16 cellular contexts compared by ENCODE assay signal in the genomic region with DNA sequence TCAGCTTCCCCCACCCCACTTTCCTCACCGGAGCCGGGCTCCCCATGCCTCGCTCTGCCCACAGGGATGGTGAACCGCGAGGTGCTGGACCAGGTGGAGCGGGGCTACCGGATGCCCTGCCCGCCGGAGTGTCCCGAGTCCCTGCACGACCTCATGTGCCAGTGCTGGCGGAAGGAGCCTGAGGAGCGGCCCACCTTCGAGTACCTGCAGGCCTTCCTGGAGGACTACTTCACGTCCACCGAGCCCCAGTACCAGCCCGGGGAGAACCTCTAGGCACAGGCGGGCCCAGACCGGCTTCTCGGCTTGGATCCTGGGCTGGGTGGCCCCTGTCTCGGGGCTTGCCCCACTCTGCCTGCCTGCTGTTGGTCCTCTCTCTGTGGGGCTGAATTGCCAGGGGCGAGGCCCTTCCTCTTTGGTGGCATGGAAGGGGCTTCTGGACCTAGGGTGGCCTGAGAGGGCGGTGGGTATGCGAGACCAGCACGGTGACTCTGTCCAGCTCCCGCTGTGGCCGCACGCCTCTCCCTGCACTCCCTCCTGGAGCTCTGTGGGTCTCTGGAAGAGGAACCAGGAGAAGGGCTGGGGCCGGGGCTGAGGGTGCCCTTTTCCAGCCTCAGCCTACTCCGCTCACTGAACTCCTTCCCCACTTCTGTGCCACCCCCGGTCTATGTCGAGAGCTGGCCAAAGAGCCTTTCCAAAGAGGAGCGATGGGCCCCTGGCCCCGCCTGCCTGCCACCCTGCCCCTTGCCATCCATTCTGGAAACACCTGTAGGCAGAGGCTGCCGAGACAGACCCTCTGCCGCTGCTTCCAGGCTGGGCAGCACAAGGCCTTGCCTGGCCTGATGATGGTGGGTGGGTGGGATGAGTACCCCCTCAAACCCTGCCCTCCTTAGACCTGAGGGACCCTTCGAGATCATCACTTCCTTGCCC. TPM values are rescaled to one million over a fixed set of nuclear protein-coding genes. Genes with fewer than 3 reads are reported as not detected.
DNase-seq lines count a peak whose midpoint lies in the region; ATAC-seq and TF ChIP-seq lines count a peak whose summit lies in the region.
"Had no signal": no experiment of that assay in that cellular context is flagged by ENCODE, and none has a peak within 500 bp of the region (broad histone marks: within the 10 kb centered on the region; RNA-seq: fewer than 3 reads in every experiment).

No MANE protein-coding gene starts in this region.

- H3K4me2 ChIP-seq in neuronal stem cell (ENCODE audit: insufficient read depth, low read length, poor library complexity, severe bottlenecking), result no peak overlapping the region
- no peak overlapping the region for H3K4me2 ChIP-seq in neural progenitor cell

- POLR2A ChIA-PET in RWPE1 (lab: Yijun Ruan, JAX; ENCODE audit: low non-redundant PET), result no interaction called here

- H3K79me2 ChIP-seq in neural progenitor cell (ENCODE audit: low read depth), result no peaks in the 10 kb centered on the region

- no peak overlapping the region for H2BK12ac ChIP-seq in neuronal stem cell (ENCODE audit: low read length)

- H2BK15ac ChIP-seq in neuronal stem cell (ENCODE audit: low read length), result no peak overlapping the region

- peaks cover 28 to 61% of the 10 kb centered on the region in 2 donors for H3K36me3 ChIP-seq in neuronal stem cell (replicated peaks in 1 of 2; ENCODE audit: control insufficient read depth in 2 of 2, insufficient read depth in 2 of 2, low read length in 2 of 2)
- H3K36me3 ChIP-seq in neural progenitor cell, result no peaks in the 10 kb centered on the region

- no peak overlapping the region for H4K8ac ChIP-seq in neuronal stem cell (ENCODE audit: low read depth, low read length)

- CTCF ChIA-PET in RWPE1 (lab: Yijun Ruan, JAX), result interaction anchor here (0.6 kb wide), 2 partner anchors 173 to 251 kb away, joined by 4 to 5 read pairs; no protein-coding TSS in a partner anchor

- peaks cover 33% of the 10 kb centered on the region for H3F3A ChIP-seq in neural progenitor cell (ENCODE audit: low read depth)

- no peak overlapping the region for H3K14ac ChIP-seq in neuronal stem cell (ENCODE audit: low read length)

- peak overlapping the region; percentile 22 for H2BK120ac ChIP-seq in neuronal stem cell (ENCODE audit: low read depth, low read length)

- ATAC-seq in stimulated activated naive CD8-positive, alpha-beta T cell treated with anti-CD3 and anti-CD28 coated beads, Interleukin-15, Interleukin-2, amounts not matched to agents 100 U/mL and 50 U/mL, for 24 hours, result peak; percentile 24
- ATAC-seq in stimulated activated naive CD8-positive, alpha-beta T cell treated with anti-CD3 and anti-CD28 coated beads, Interleukin-15, amount 100 ng/mL, for 72 hours, result no peak
- ATAC-seq: K562 had no signal

- H4K20me1 ChIP-seq in neural progenitor cell (ENCODE audit: low read depth), result no peaks in the 10 kb centered on the region

- peaks cover 17% of the 10 kb centered on the region for H3K4me1 Mint-ChIP-seq in stimulated activated naive CD8-positive, alpha-beta T cell treated with anti-CD3 and anti-CD28 coated beads, Interleukin-15, amount 100 ng/mL, for 72 hours
- peaks cover 30% of the 10 kb centered on the region for H3K4me1 Mint-ChIP-seq in neural progenitor cell

- no peak overlapping the region for H3K4ac ChIP-seq in neuronal stem cell (ENCODE audit: low read length)

- peak overlapping the region; percentile 35 for H2AK5ac ChIP-seq in neuronal stem cell (ENCODE audit: low read depth, low read length)

- H3K9me3 ChIP-seq in neuronal stem cell (replicated peaks in 1 of 2; ENCODE audit: control insufficient read depth in 2 of 2, insufficient read depth in 1 of 2, low read depth in 1 of 2, low read length in 2 of 2) (no peaks in the 10 kb centered on the region), neural progenitor cell (ENCODE audit: low read depth) (no peaks in the 10 kb centered on the region)
- H3K9me3 ChIP-seq: Caco-2 had no signal

- DNase-seq in stimulated activated naive CD8-positive, alpha-beta T cell treated with anti-CD3 and anti-CD28 coated beads, Interleukin-15, Interleukin-2, amounts not matched to agents 100 U/mL and 50 U/mL, for 24 hours, result no peak
- DNase-seq in stimulated activated naive CD8-positive, alpha-beta T cell treated with anti-CD3 and anti-CD28 coated beads, Interleukin-15, amount 100 ng/mL, for 72 hours, result no peak
- DNase-seq in RWPE1 (ENCODE audit: low spot score) (no peak), neuronal stem cell (ENCODE audit: low spot score) (no peak), neural progenitor cell (ENCODE audit: low spot score) (no peak), HK-2 (ENCODE audit: unreplicated experiment) (no peak)
- DNase-seq: ACHN; Caco-2; CD4-positive, alpha-beta T cell; GDM1; GOT3; H9; IMR-90 had no signal

- H3K27ac ChIP-seq in RWPE1 (peak overlapping the region; percentile 11), neuronal stem cell (replicated peaks; ENCODE audit: low read length) (no peak overlapping the region), neural progenitor cell (no peak overlapping the region)
- H3K27ac ChIP-seq: C4-2B, HL-60 had no signal

- H2AFZ ChIP-seq in neuronal stem cell (ENCODE audit: low read length) (no peak overlapping the region), neural progenitor cell (replicated peaks) (no peak overlapping the region)

- WGBS in neuronal stem cell (ENCODE audit: extremely low coverage in 2 of 2, insufficient read length in 2 of 2, insufficient replicate concordance in 1 of 2), 2 donors, result no CpG with 5 or more reads among the region's 37 CpGs

- H3K79me1 ChIP-seq in neuronal stem cell (ENCODE audit: low read depth, low read length), result peaks cover 4% of the 10 kb centered on the region

- peaks cover 5% of the 10 kb centered on the region for H3K36me3 Mint-ChIP-seq in neural progenitor cell

- no peak overlapping the region for H3K4me3 Mint-ChIP-seq in stimulated activated naive CD8-positive, alpha-beta T cell treated with anti-CD3 and anti-CD28 coated beads, Interleukin-15, amount 100 ng/mL, for 72 hours
- H3K4me3 Mint-ChIP-seq in neural progenitor cell, result no peak overlapping the region
- H3K4me3 Mint-ChIP-seq: CD4-positive, alpha-beta T cell; H9 had no signal

- H3K9me3 Mint-ChIP-seq in stimulated activated naive CD8-positive, alpha-beta T cell treated with anti-CD3 and anti-CD28 coated beads, Interleukin-15, amount 100 ng/mL, for 72 hours, result no peaks in the 10 kb centered on the region
- no peaks in the 10 kb centered on the region for H3K9me3 Mint-ChIP-seq in neural progenitor cell
- H3K9me3 Mint-ChIP-seq: CD4-positive, alpha-beta T cell; H9 had no signal

- H3K27me3 ChIP-seq in neuronal stem cell (ENCODE audit: control insufficient read depth in 3 of 3, insufficient read depth in 3 of 3, low read depth in 1 of 3, low read length in 3 of 3) (no peaks in the 10 kb centered on the region), neural progenitor cell (no peaks in the 10 kb centered on the region)

- peak overlapping the region; percentile 3 for H2BK5ac ChIP-seq in neuronal stem cell (ENCODE audit: low read length)

- no peak overlapping the region for H3K4me3 ChIP-seq in neuronal stem cell (ENCODE audit: low read length in 2 of 2)
- no peak overlapping the region for H3K4me3 ChIP-seq in neural progenitor cell
- H3K4me3 ChIP-seq: K562 had no signal

- peak overlapping the region; percentile 3 for H3K9ac ChIP-seq in neuronal stem cell (ENCODE audit: low read depth, low read length, poor library complexity)
- H3K9ac ChIP-seq in neural progenitor cell, result no peak overlapping the region

- peak overlapping the region; percentile 25 for H3K18ac ChIP-seq in neuronal stem cell (ENCODE audit: low read length)

- TF ChIP-seq CTCF in RWPE1 (conservative IDR thresholded peaks at IDR 0.05; ENCODE audit: low read depth) (no peak), neural progenitor cell (IDR thresholded peaks at IDR 0.05) (no peak)

- peaks cover 20% of the 10 kb centered on the region for H3K27me3 Mint-ChIP-seq in stimulated activated naive CD8-positive, alpha-beta T cell treated with anti-CD3 and anti-CD28 coated beads, Interleukin-15, amount 100 ng/mL, for 72 hours
- H3K27me3 Mint-ChIP-seq in neural progenitor cell (ENCODE audit: insufficient read depth, low read depth), result peaks cover 11% of the 10 kb centered on the region

- peak overlapping the region; percentile 68 for H3K23ac ChIP-seq in neuronal stem cell (ENCODE audit: low read depth, low read length, poor library complexity)

- H3K4me1 ChIP-seq in neuronal stem cell (ENCODE audit: control insufficient read depth in 2 of 2, insufficient read depth in 1 of 2, low read depth in 1 of 2, low read length in 2 of 2) (peaks cover 13 to 15% of the 10 kb centered on the region in 2 donors), neural progenitor cell (peaks cover 15% of the 10 kb centered on the region)

- H3K27ac Mint-ChIP-seq in stimulated activated naive CD8-positive, alpha-beta T cell treated with anti-CD3 and anti-CD28 coated beads, Interleukin-15, amount 100 ng/mL, for 72 hours, result no peak overlapping the region
- H3K27ac Mint-ChIP-seq in neural progenitor cell, result no peak overlapping the region
- H3K27ac Mint-ChIP-seq: CD4-positive, alpha-beta T cell had no signal

- H4K91ac ChIP-seq in neuronal stem cell (ENCODE audit: low read depth, low read length, poor library complexity), result no peak overlapping the region

RNA-seq across cellular contexts. Expression of gene SRC, which starts 57.4 kb away (rescaled TPM):
- 32.2 TPM for polyA plus RNA-seq in neuronal stem cell (2013, experiment 1 of 2)
- polyA plus RNA-seq in neuronal stem cell (2013, experiment 2 of 2), result 33.5 TPM
- 15.4 and 47.4 TPM in 2 replicates for total RNA-seq in neural progenitor cell (ENCODE audit: low replicate concordance)
